Comparison of ENCODE assay signal across 8 cellular contexts in the genomic region with DNA sequence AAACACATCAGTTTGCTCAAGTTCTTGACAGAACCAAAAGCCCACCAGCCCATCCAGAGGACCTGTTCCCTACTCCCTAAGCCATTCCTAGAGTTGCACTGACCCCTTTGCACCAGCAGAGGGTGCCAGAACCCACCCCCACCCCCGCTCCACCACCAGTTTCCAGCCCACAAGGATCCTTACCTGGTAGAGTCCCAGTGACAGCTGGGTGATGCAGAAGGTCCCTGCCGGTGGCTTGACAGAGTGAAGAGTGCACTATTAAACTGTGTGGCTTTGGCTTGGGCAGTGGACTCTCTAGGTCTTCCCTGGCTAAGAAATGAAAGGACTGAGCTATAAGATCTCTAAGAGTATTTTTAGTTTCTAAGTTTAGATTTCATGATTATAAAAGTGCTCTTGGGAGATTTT.
A peak's percentile ranks its signal among the peaks of the same experiment; 100 is the strongest.
DNase-seq lines count a peak whose midpoint lies in the region; ATAC-seq lines count a peak whose summit lies in the region.

No MANE protein-coding gene starts in this region.

- DNase-seq in GM03348 (ENCODE audit: low spot score) (peak; percentile 87), LHCN-M2 (ENCODE audit: low read depth) (peak; percentile 29), SK-MEL-5 (ENCODE audit: low read depth, low spot score) (peak; percentile 76), Right ventricle myocardium superior (peak; percentile 48), renal cortical epithelial cell (ENCODE audit: low read depth) (peak; percentile 30)
- DNase-seq in activated naive CD4-positive, alpha-beta T cell treated with Interleukin-2 at 50 U/mL for 16 hours: peak; percentile 63

- in situ Hi-C loops in SK-MEL-5 (cut with HindIII; ENCODE audit: low pct_unique_long_range_greater_than_20kb, low sequenced_read_pairs): no loop called here

- ATAC-seq in Right ventricle myocardium superior (ENCODE audit: poor library complexity) (peak; percentile 82), HG02759 (IDR thresholded peaks at IDR 0.05; ENCODE audit: unreplicated experiment) (no peak), HG03045 (IDR thresholded peaks at IDR 0.05; ENCODE audit: unreplicated experiment) (no peak)

- intact Hi-C loops in Right ventricle myocardium superior (cut with DNase I): loop anchor here (5.0 to 10.0 kb wide), 2 partner anchors 65 to 417 kb away; no protein-coding TSS in a partner anchor

Comparison
In these comparisons a context has a peak if more than half of its experiments do, and no peak if none do; other contexts are left out.
1. DNase-seq: peak in every context shown above with its lines; median percentile 87 in GM03348; 76 in SK-MEL-5; 63 in activated naive CD4-positive, alpha-beta T cell treated with Interleukin-2 at 50 U/mL for 16 hours; 48 in Right ventricle myocardium superior; 30 in renal cortical epithelial cell; 29 in LHCN-M2.